8 cellular contexts compared by ENCODE assay signal in the genomic region with DNA sequence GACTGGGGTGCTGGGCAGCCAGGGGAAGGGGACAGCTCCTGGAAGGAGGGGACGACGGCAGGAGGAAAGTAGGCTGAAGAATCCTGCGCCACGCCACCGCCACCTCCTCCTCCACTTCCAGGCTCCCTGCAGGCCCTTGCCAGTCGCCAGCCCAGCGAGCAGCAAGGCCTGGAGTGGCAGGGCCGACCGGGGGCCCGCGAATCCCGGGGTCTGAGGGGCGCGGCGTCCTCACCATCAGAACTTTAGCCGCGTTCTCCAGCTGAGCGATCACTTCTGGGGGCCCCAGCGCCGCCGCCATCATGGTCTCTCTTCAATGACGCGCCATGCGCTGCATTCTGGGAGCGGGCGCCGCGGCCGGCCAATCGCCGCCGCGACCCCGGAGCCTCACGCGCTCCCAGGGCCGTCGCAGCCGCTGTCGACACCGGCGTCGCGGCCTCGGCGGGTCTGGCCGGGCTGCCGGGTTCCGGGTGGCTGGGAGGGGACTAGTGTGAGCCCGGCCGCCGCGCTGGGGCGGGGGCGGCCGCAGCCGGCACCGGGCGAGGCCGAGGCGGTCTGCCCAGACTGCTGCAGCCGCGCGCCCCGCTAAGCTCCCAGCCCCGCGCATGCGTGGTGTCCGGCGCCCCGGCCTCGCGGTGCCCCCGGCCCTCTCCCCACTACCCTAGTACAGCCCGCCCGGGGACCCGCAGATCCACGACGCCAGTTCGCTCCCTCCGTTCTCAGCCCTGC. TPM values are rescaled to one million over a fixed set of nuclear protein-coding genes. Genes with fewer than 3 reads are reported as not detected.
DNase-seq lines count a peak whose midpoint lies in the region; ATAC-seq and TF ChIP-seq lines count a peak whose summit lies in the region.

Gene XPO4, minus strand, starts transcription at position 309 of the 726 bp plus-strand sequence. Its CDS starts 8 bp downstream, at position 301.

- DNase-seq in CD4-positive, alpha-beta T cell = peak; percentile 52 to 77 (median 68)
- peak; percentile 74 for DNase-seq in NOMO-1 treated with dmso at 0.1 percent for 144 hours (lab: John Stamatoyannopoulos, UW; ENCODE audit: unreplicated experiment)
- DNase-seq in activated CD8-positive, alpha-beta memory T cell treated with anti-CD3 and anti-CD28 coated beads, Interleukin-2, amount 50 U/mL, for 24 hours (ENCODE audit: extremely low read depth) = peak; percentile 56
- DNase-seq in endothelial cell (ENCODE audit: low spot score) = peak; percentile 83
- DNase-seq in middle frontal gyrus (ENCODE audit: extremely low spot score, low spot score) = peak; percentile 59
- peak; percentile 69 to 73 for DNase-seq in stimulated activated CD8-positive, alpha-beta memory T cell treated with anti-CD3 and anti-CD28 coated beads, Interleukin-2, amount 100 ng/mL, for 48 hours (ENCODE audit: low read depth in 2 of 2)

- TF ChIP-seq CTCF in CD4-positive, alpha-beta T cell (IDR thresholded peaks at IDR 0.05) = no peak
- no peak for TF ChIP-seq CTCF in endothelial cell (IDR thresholded peaks at IDR 0.05; ENCODE audit: unreplicated experiment)

- H3K4me1 Mint-ChIP-seq in CD4-positive, alpha-beta T cell (ENCODE audit: low read depth) = peaks cover 32% of the 10 kb centered on the region
- H3K4me1 Mint-ChIP-seq in endothelial cell (ENCODE audit: unreplicated experiment) = peaks cover 16% of the 10 kb centered on the region

- no peaks in the 10 kb centered on the region for H3K9me3 Mint-ChIP-seq in CD4-positive, alpha-beta T cell
- no peaks in the 10 kb centered on the region for H3K9me3 Mint-ChIP-seq in endothelial cell (ENCODE audit: unreplicated experiment)

- peaks cover 37% of the 10 kb centered on the region for H3K36me3 Mint-ChIP-seq in CD4-positive, alpha-beta T cell (ENCODE audit: low read depth)
- H3K36me3 Mint-ChIP-seq in endothelial cell (ENCODE audit: low read depth, unreplicated experiment) = peaks cover 3% of the 10 kb centered on the region

- CTCF ChIA-PET in CD4-positive, alpha-beta T cell (lab: Charles Lee) = no interaction called here

- H3K27me3 ChIP-seq in CD4-positive, alpha-beta T cell (ENCODE audit: control insufficient read depth, insufficient read depth, low read length) = no peaks in the 10 kb centered on the region

- H3K27ac Mint-ChIP-seq in CD4-positive, alpha-beta T cell = peak within 1 kb of the TSS; percentile 90
- H3K27ac Mint-ChIP-seq in endothelial cell (ENCODE audit: unreplicated experiment) = peak within 1 kb of the TSS; percentile 96

- H3K27ac ChIP-seq in CD4-positive, alpha-beta T cell (ENCODE audit: low read depth, low read length) = peak within 1 kb of the TSS; percentile 79

- POLR2A ChIA-PET in CD4-positive, alpha-beta T cell (lab: Charles Lee) = interaction anchor here (0.7 to 2.5 kb wide), 8 partner anchors 11 to 701 kb away, joined by 3 to 16 read pairs (median 4); partner anchors contain the start of genes CRYL1, EEF1AKMT1, MICU2 and MRPL57

- no peaks in the 10 kb centered on the region for H3K27me3 Mint-ChIP-seq in CD4-positive, alpha-beta T cell
- H3K27me3 Mint-ChIP-seq in endothelial cell (ENCODE audit: unreplicated experiment) = peaks cover 13% of the 10 kb centered on the region

- peak; percentile 96 for ATAC-seq in CD4-positive, alpha-beta T cell (ENCODE audit: poor library complexity)
- peak; percentile 92 for ATAC-seq in GM19351 (IDR thresholded peaks at IDR 0.05; ENCODE audit: unreplicated experiment)
- ATAC-seq in HG03520 (IDR thresholded peaks at IDR 0.05; ENCODE audit: unreplicated experiment) = peak; percentile 93

- no peaks in the 10 kb centered on the region for H3K9me3 ChIP-seq in CD4-positive, alpha-beta T cell (ENCODE audit: control insufficient read depth, low read length)

- intact Hi-C loops in CD4-positive, alpha-beta T cell (cut with DNase I, micrococcal nuclease) = loop anchor here in 1 of 2 experiments (5.0 kb wide), 3 partner anchors 125 to 700 kb away; partner anchors contain the start of gene MICU2

- peak within 1 kb of the TSS; percentile 97 for H3K4me3 Mint-ChIP-seq in CD4-positive, alpha-beta T cell
- H3K4me3 Mint-ChIP-seq in endothelial cell (ENCODE audit: unreplicated experiment) = peak within 1 kb of the TSS; percentile 98

RNA-seq across cellular contexts. Expression of gene XPO4, which starts in this region (rescaled TPM):
- 10 to 100 TPM; 22.5 to 22.7 TPM for total RNA-seq in CD4-positive, alpha-beta T cell
- 18.0 TPM for total RNA-seq in endothelial cell (ENCODE audit: unreplicated experiment)

Comparison
In these comparisons a context has a peak if more than half of its experiments do, and no peak if none do; other contexts are left out.
1. Peak in every context shown above with its lines: DNase-seq, ATAC-seq and H3K27ac ChIP-seq.